ENCODE assay signal across 19 cellular contexts in the genomic region with DNA sequence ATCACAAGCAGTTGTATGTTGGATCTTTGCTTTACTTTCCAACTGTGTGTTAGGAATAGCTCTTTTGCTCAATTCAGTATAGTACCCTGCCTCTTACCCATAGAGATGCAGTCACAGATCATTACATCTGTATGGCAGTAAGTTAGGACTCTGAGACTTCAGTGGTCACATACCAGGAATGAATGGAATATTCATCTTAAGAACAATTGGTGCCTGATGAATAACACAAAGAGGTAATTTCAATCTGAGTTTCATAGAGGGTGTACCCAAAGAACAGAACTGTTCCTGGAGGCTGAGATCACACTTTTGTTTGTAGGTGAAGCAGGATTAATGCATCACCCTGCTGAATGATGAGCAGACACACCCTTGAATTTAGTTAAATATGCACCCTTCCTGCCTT. TPM values are rescaled to one million over a fixed set of nuclear protein-coding genes. Genes with fewer than 3 reads are reported as not detected.
"Had no signal": no experiment of that assay in that cellular context is flagged by ENCODE, and none has a peak within 500 bp of the region (broad histone marks: within the 10 kb centered on the region; RNA-seq: fewer than 3 reads in every experiment).

No MANE protein-coding gene starts in this region.

- H3K36me3 ChIP-seq: cardiac muscle cell, colonic mucosa, right atrium auricular region, tibial artery, vagina had no signal

- ATAC-seq: activated CD8-positive, alpha-beta memory T cell treated with anti-CD3 and anti-CD28 coated beads, Interleukin-2, amount 10 ng/mL, durations not matched to agents 7 days and 5 days; left colon; naive thymus-derived CD4-positive, alpha-beta T cell; stimulated activated effector memory CD8-positive, alpha-beta T cell treated with anti-CD3 and anti-CD28 coated beads, Interleukin-12 subunit alpha, Interleukin-12 subunit beta, amount 100 ng/mL, for 72 hours had no signal

- H3K27ac ChIP-seq: cardiac muscle cell, colonic mucosa, right atrium auricular region, tibial artery, vagina had no signal

- H3K27ac Mint-ChIP-seq: activated CD8-positive, alpha-beta memory T cell treated with anti-CD3 and anti-CD28 coated beads, Interleukin-2, amount 10 ng/mL, durations not matched to agents 7 days and 5 days; activated naive CD8-positive, alpha-beta T cell treated with anti-CD3 and anti-CD28 coated beads, Interleukin-2, amount 10 ng/mL, durations not matched to agents 7 days and 5 days; activated T-cell treated with anti-CD3 and anti-CD28 coated beads, Interleukin-2, amount 50 U/mL, for 72 hours; naive thymus-derived CD4-positive, alpha-beta T cell; stimulated activated effector memory CD8-positive, alpha-beta T cell treated with anti-CD3 and anti-CD28 coated beads, Interleukin-12 subunit alpha, Interleukin-12 subunit beta, amount 100 ng/mL, for 72 hours had no signal

- H3K4me3 Mint-ChIP-seq: activated CD8-positive, alpha-beta memory T cell treated with anti-CD3 and anti-CD28 coated beads, Interleukin-2, amount 10 ng/mL, durations not matched to agents 7 days and 5 days; activated naive CD8-positive, alpha-beta T cell treated with anti-CD3 and anti-CD28 coated beads, Interleukin-2, amount 10 ng/mL, durations not matched to agents 7 days and 5 days; activated T-cell treated with anti-CD3 and anti-CD28 coated beads, Interleukin-2, amount 50 U/mL, for 72 hours; naive thymus-derived CD4-positive, alpha-beta T cell; stimulated activated effector memory CD8-positive, alpha-beta T cell treated with anti-CD3 and anti-CD28 coated beads, Interleukin-12 subunit alpha, Interleukin-12 subunit beta, amount 100 ng/mL, for 72 hours had no signal

- H3K4me3 ChIP-seq: cardiac muscle cell, colonic mucosa, lung, right atrium auricular region, smooth muscle cell, tibial artery, vagina had no signal

- H3K27me3 ChIP-seq: cardiac muscle cell, colonic mucosa, right atrium auricular region, tibial artery, vagina had no signal

- H3K9me3 Mint-ChIP-seq: activated naive CD8-positive, alpha-beta T cell treated with anti-CD3 and anti-CD28 coated beads, Interleukin-2, amount 10 ng/mL, durations not matched to agents 7 days and 5 days; stimulated activated effector memory CD8-positive, alpha-beta T cell treated with anti-CD3 and anti-CD28 coated beads, Interleukin-12 subunit alpha, Interleukin-12 subunit beta, amount 100 ng/mL, for 72 hours had no signal

- H3K4me2 ChIP-seq: smooth muscle cell had no signal

- H3K36me3 Mint-ChIP-seq: activated CD8-positive, alpha-beta memory T cell treated with anti-CD3 and anti-CD28 coated beads, Interleukin-2, amount 10 ng/mL, durations not matched to agents 7 days and 5 days; activated naive CD8-positive, alpha-beta T cell treated with anti-CD3 and anti-CD28 coated beads, Interleukin-2, amount 10 ng/mL, durations not matched to agents 7 days and 5 days; naive thymus-derived CD4-positive, alpha-beta T cell; stimulated activated effector memory CD8-positive, alpha-beta T cell treated with anti-CD3 and anti-CD28 coated beads, Interleukin-12 subunit alpha, Interleukin-12 subunit beta, amount 100 ng/mL, for 72 hours had no signal

- H3K9me3 ChIP-seq: colonic mucosa, right atrium auricular region, tibial artery, vagina had no signal

- H3K4me1 ChIP-seq: colonic mucosa, right atrium auricular region, vagina had no signal

- H3K4me1 Mint-ChIP-seq: activated CD8-positive, alpha-beta memory T cell treated with anti-CD3 and anti-CD28 coated beads, Interleukin-2, amount 10 ng/mL, durations not matched to agents 7 days and 5 days; activated naive CD8-positive, alpha-beta T cell treated with anti-CD3 and anti-CD28 coated beads, Interleukin-2, amount 10 ng/mL, durations not matched to agents 7 days and 5 days; naive thymus-derived CD4-positive, alpha-beta T cell; stimulated activated effector memory CD8-positive, alpha-beta T cell treated with anti-CD3 and anti-CD28 coated beads, Interleukin-12 subunit alpha, Interleukin-12 subunit beta, amount 100 ng/mL, for 72 hours had no signal

- DNase-seq: activated CD8-positive, alpha-beta memory T cell treated with anti-CD3 and anti-CD28 coated beads, Interleukin-2, amount 10 ng/mL, durations not matched to agents 7 days and 5 days; activated gamma-delta T cell treated with Interleukin-2 at 50 U/mL for 16 hours; activated naive CD8-positive, alpha-beta T cell treated with anti-CD3 and anti-CD28 coated beads, Interleukin-2, amount 10 ng/mL, durations not matched to agents 7 days and 5 days; activated T-cell treated with anti-CD3 and anti-CD28 coated beads, Interleukin-2, amount 50 U/mL, for 72 hours; anterior cingulate cortex; colonic mucosa; effector CD4-positive, alpha-beta T cell; hypothalamus; left colon; naive thymus-derived CD4-positive, alpha-beta T cell; posterior cingulate gyrus; tibial artery had no signal

RNA-seq across cellular contexts. Expression of a gene that starts 28.7 kb away (rescaled TPM):
- total RNA-seq: T-helper 2 cell treated with Interferon-gamma antibody and Interleukin-4, amounts not matched to agents 100 ng/mL and 5 ng/mL, for 36 hours had no signal
- polyA plus RNA-seq: naive thymus-derived CD4-positive, alpha-beta T cell had no signal
